In genomic region chr16:86494565-86495356, GRCh38 we compare ENCODE assay signal across 24 cellular contexts. TPM values are rescaled to one million over a fixed set of nuclear protein-coding genes. Genes with fewer than 3 reads are reported as not detected.
DNase-seq lines count a peak whose midpoint lies in the region; ATAC-seq and TF ChIP-seq lines count a peak whose summit lies in the region.
"Had no signal": no experiment of that assay in that cellular context is flagged by ENCODE, and none has a peak within 500 bp of the region (broad histone marks: within the 10 kb centered on the region; RNA-seq: fewer than 3 reads in every experiment).

No MANE protein-coding gene starts in this region.

- H4K8ac ChIP-seq in H9 (replicated peaks; ENCODE audit: insufficient read length, low read depth, low read length): no peak overlapping the region

- H4K5ac ChIP-seq in H9 (ENCODE audit: insufficient read length, low read depth, low read length): no peak overlapping the region

- H3K36me3 ChIP-seq in esophagus (ENCODE audit: control insufficient read depth in 2 of 2, insufficient read depth in 2 of 2, low read length in 1 of 2) (no peaks in the 10 kb centered on the region), mucosa of rectum (ENCODE audit: control insufficient read depth in 2 of 2, insufficient read depth in 2 of 2, low read length in 2 of 2) (no peaks in the 10 kb centered on the region), spleen (no peaks in the 10 kb centered on the region)
- H3K36me3 ChIP-seq: BLaER1 treated with 17β-estradiol and CSF1 and Interleukin-3, amounts not matched to agents 10 nM and 100 nM had no signal

- no peaks in the 10 kb centered on the region for H3K4me1 ChIP-seq in H9 (ENCODE audit: insufficient read depth, low read length)
- H3K4me1 ChIP-seq in esophagus (ENCODE audit: control insufficient read depth in 2 of 2, insufficient read depth in 2 of 2, low read length in 1 of 2): peaks cover 0 to 2% of the 10 kb centered on the region in 2 donors
- peaks cover 0 to 3% of the 10 kb centered on the region in 2 donors for H3K4me1 ChIP-seq in mucosa of rectum (ENCODE audit: control insufficient read depth in 2 of 2, insufficient read depth in 2 of 2, low read length in 2 of 2)
- peaks cover 0 to 28% (median 2%) of the 10 kb centered on the region in 6 donors for H3K4me1 ChIP-seq in spleen
- H3K4me1 ChIP-seq: BLaER1 treated with 17β-estradiol and CSF1 and Interleukin-3, amounts not matched to agents 10 nM and 100 nM had no signal

- ATAC-seq in sciatic nerve: no peak
- ATAC-seq: left cardiac atrium had no signal

- no peaks in the 10 kb centered on the region for H4K20me1 ChIP-seq in H9 (ENCODE audit: control insufficient read depth, insufficient read depth, insufficient read length)

- H3K56ac ChIP-seq in H9 (ENCODE audit: insufficient read length, low read depth, low read length): no peak overlapping the region

- no peak for TF ChIP-seq POLR2A in spleen (IDR thresholded peaks at IDR 0.05)

- H3K4me3 ChIP-seq in esophagus (ENCODE audit: low read depth in 1 of 2, low read length in 2 of 2): no peak overlapping the region
- H3K4me3 ChIP-seq in mucosa of rectum (ENCODE audit: low read length in 2 of 2): no peak overlapping the region
- H3K4me3 ChIP-seq in spleen: no peak overlapping the region
- H3K4me3 ChIP-seq: BLaER1 treated with 17β-estradiol and CSF1 and Interleukin-3, amounts not matched to agents 10 nM and 100 nM; GM23248 had no signal

- DNase-seq in H9: peak; percentile 39
- DNase-seq in spleen: peak; percentile 44
- no peak for DNase-seq in 8988T
- no peak for DNase-seq in sciatic nerve (ENCODE audit: low spot score)
- DNase-seq in AG08396 (ENCODE audit: low spot score): no peak
- DNase-seq in NK-92 treated with Interleukin-12 subunit alpha and Interleukin-12 subunit beta, amount 100 ng/mL, for 24 hours (lab: John Stamatoyannopoulos, UW): no peak
- DNase-seq: activated CD8-positive, alpha-beta memory T cell treated with anti-CD3 and anti-CD28 coated beads, Interleukin-2, amount 50 U/mL, for 48 hours; activated naive CD8-positive, alpha-beta T cell treated with anti-CD3 and anti-CD28 coated beads, Interleukin-2, amount 10 ng/mL, durations not matched to agents 7 days and 5 days; Calu3; effector memory CD4-positive, alpha-beta T cell; GM23248; left cardiac atrium; midbrain; NCI-H2081; NCI-H446 treated with DMSO at 0.1 percent for 48 hours; stimulated activated CD4-positive, alpha-beta T cell treated with anti-CD3 and anti-CD28 coated beads, Interleukin-4, amount 100 ng/mL, for 4 hours; T-helper 2 cell; trophoblast cell had no signal

- H3K36me3 Mint-ChIP-seq in H9 (ENCODE audit: insufficient read depth in 1 of 3, low read depth in 3 of 3): no peaks in the 10 kb centered on the region; a peak in 1 of 7 replicates
- H3K36me3 Mint-ChIP-seq: activated naive CD8-positive, alpha-beta T cell treated with anti-CD3 and anti-CD28 coated beads, Interleukin-2, amount 10 ng/mL, durations not matched to agents 7 days and 5 days had no signal

- peaks cover 99% of the 10 kb centered on the region for H3K27me3 Mint-ChIP-seq in H9 (ENCODE audit: low read depth)

- no peak overlapping the region for H2BK5ac ChIP-seq in H9 (ENCODE audit: insufficient read length, low read length)

- H3K4me1 Mint-ChIP-seq in H9: peaks cover 17 to 46% of the 10 kb centered on the region in 2 experiments
- H3K4me1 Mint-ChIP-seq: activated naive CD8-positive, alpha-beta T cell treated with anti-CD3 and anti-CD28 coated beads, Interleukin-2, amount 10 ng/mL, durations not matched to agents 7 days and 5 days had no signal

- no peak overlapping the region for H3K27ac ChIP-seq in H9 (ENCODE audit: insufficient read length, low read depth, low read length)
- H3K27ac ChIP-seq in esophagus (ENCODE audit: low read depth in 2 of 2, low read length in 1 of 2): peak overlapping the region; percentile 87
- peak overlapping the region; percentile 71 to 75 for H3K27ac ChIP-seq in mucosa of rectum (ENCODE audit: low read depth in 2 of 2, low read length in 2 of 2)
- H3K27ac ChIP-seq in spleen: no peak overlapping the region
- H3K27ac ChIP-seq: BLaER1 treated with 17β-estradiol and CSF1 and Interleukin-3, amounts not matched to agents 10 nM and 100 nM; GM23248; HL-60 had no signal

- H3K4me3 Mint-ChIP-seq in H9: peak overlapping the region in 1 of 2 experiments; percentile 71; a peak in 2 of 5 replicates
- H3K4me3 Mint-ChIP-seq: activated naive CD8-positive, alpha-beta T cell treated with anti-CD3 and anti-CD28 coated beads, Interleukin-2, amount 10 ng/mL, durations not matched to agents 7 days and 5 days; stimulated activated naive CD8-positive, alpha-beta T cell treated with anti-CD3 and anti-CD28 coated beads, Interleukin-15, Interleukin-2, amounts not matched to agents 100 ng/mL and 50 ng/mL, for 24 hours had no signal

- no peak overlapping the region for H2BK120ac ChIP-seq in H9 (ENCODE audit: low read depth, low read length, poor library complexity, severe bottlenecking)

- peaks cover 93% of the 10 kb centered on the region for H3K27me3 ChIP-seq in H9 (ENCODE audit: insufficient read depth, low read length)
- peaks cover 2 to 12% of the 10 kb centered on the region in 2 donors for H3K27me3 ChIP-seq in esophagus (ENCODE audit: control insufficient read depth in 1 of 2, insufficient read depth in 2 of 2, low read length in 2 of 2)
- peaks cover 20 to 36% of the 10 kb centered on the region in 2 donors for H3K27me3 ChIP-seq in mucosa of rectum (ENCODE audit: control insufficient read depth in 2 of 2, insufficient read depth in 2 of 2, low read length in 2 of 2)
- H3K27me3 ChIP-seq in spleen (replicated peaks in 1 of 7): peaks cover 11 to 100% (median 72%) of the 10 kb centered on the region in 7 donors

- peak overlapping the region; percentile 3 for H3K4me2 ChIP-seq in H9 (ENCODE audit: insufficient read depth, insufficient read length, low read length)
- H3K4me2 ChIP-seq: BLaER1 treated with 17β-estradiol and CSF1 and Interleukin-3, amounts not matched to agents 10 nM and 100 nM had no signal

- H3T11ph ChIP-seq in H9 (ENCODE audit: low read length): no peak overlapping the region

- intact Hi-C loops in spleen (cut with DNase I; ENCODE audit: low total_unique reads) (no loop called here), sciatic nerve (cut with DNase I) (no loop called here)

- TF ChIP-seq CTCF in H9 (conservative IDR thresholded peaks at IDR 0.05): no peak
- no peak for TF ChIP-seq CTCF in spleen (IDR thresholded peaks at IDR 0.05 in 8 of 11, conservative IDR thresholded peaks at IDR 0.05 in 3 of 11)

- no peak overlapping the region for H3K18ac ChIP-seq in H9 (ENCODE audit: insufficient read length, low read depth, low read length)

- no CpG with 5 or more reads among the region's 54 CpGs for WGBS in H9 (ENCODE audit: extremely low coverage, insufficient read length, low lambda C conversion rate)
- WGBS in esophagus, 2 donors: 17 to 23% methylated on average over 46 to 54 of the region's 54 CpGs
- 10 to 36% (median 16%) methylated on average over 35 to 54 of the region's 54 CpGs for WGBS in spleen, 5 donors

- peaks cover 0 to 5% of the 10 kb centered on the region in 2 experiments; a peak in 1 of 5 replicates for H3K9me3 Mint-ChIP-seq in H9
- H3K9me3 Mint-ChIP-seq: activated naive CD8-positive, alpha-beta T cell treated with anti-CD3 and anti-CD28 coated beads, Interleukin-2, amount 10 ng/mL, durations not matched to agents 7 days and 5 days; activated T-helper 2 cell treated with anti-CD3 and anti-CD28 coated beads, Interferon-gamma antibody, Interleukin-2, Interleukin-4, amounts not matched to agents 10 μg/mL and 5 μg/mL and 100 μg/mL, durations not matched to agents 14 hours and 24 hours and 36 hours; stimulated activated naive CD8-positive, alpha-beta T cell treated with anti-CD3 and anti-CD28 coated beads, Interleukin-15, Interleukin-2, amounts not matched to agents 100 ng/mL and 50 ng/mL, for 24 hours had no signal

- H4K91ac ChIP-seq in H9 (ENCODE audit: insufficient read length, low read depth, low read length): no peak overlapping the region

- no peaks in the 10 kb centered on the region for H3K79me1 ChIP-seq in H9 (ENCODE audit: insufficient read depth, low read depth, low read length, poor library complexity, severe bottlenecking)

- H2AFZ ChIP-seq in H9 (ENCODE audit: low read length): no peak overlapping the region
- H2AFZ ChIP-seq: GM23248 had no signal

- no peaks in the 10 kb centered on the region for H3K79me2 ChIP-seq in H9 (ENCODE audit: insufficient read depth, low read length)

- no peak overlapping the region for H2BK20ac ChIP-seq in H9 (ENCODE audit: low read depth, low read length, poor library complexity, severe bottlenecking)

- H3K14ac ChIP-seq in H9 (ENCODE audit: insufficient read depth, low read length): no peak overlapping the region

- H2BK12ac ChIP-seq in H9 (ENCODE audit: insufficient read length, low read depth, low read length): no peak overlapping the region

- H3K23me2 ChIP-seq in H9 (ENCODE audit: insufficient read length, low read depth, low read length, poor library complexity, severe bottlenecking): no peaks in the 10 kb centered on the region

- H2BK15ac ChIP-seq in H9 (ENCODE audit: low read depth, low read length): no peak overlapping the region

- H2AK5ac ChIP-seq in H9 (ENCODE audit: insufficient read length, low read length): no peak overlapping the region

- H3K23ac ChIP-seq in H9 (ENCODE audit: insufficient read length, low read depth, low read length): no peak overlapping the region

- no peak overlapping the region for H3K9ac ChIP-seq in H9 (ENCODE audit: extremely low read depth, insufficient read length, low read length)
- H3K9ac ChIP-seq in mucosa of rectum (ENCODE audit: low read depth in 1 of 2, low read length in 2 of 2): peak overlapping the region; percentile 2 to 50
- H3K9ac ChIP-seq: BLaER1 treated with 17β-estradiol and CSF1 and Interleukin-3, amounts not matched to agents 10 nM and 100 nM; GM23248 had no signal

- no peaks in the 10 kb centered on the region for H3K9me3 ChIP-seq in H9 (ENCODE audit: control insufficient read depth, low read depth, low read length)
- H3K9me3 ChIP-seq in esophagus (ENCODE audit: control insufficient read depth in 2 of 2, insufficient read depth in 1 of 2, low read depth in 1 of 2, low read length in 1 of 2): no peaks in the 10 kb centered on the region
- H3K9me3 ChIP-seq in mucosa of rectum (ENCODE audit: control insufficient read depth in 2 of 2, low read length in 2 of 2): no peaks in the 10 kb centered on the region
- no peaks in the 10 kb centered on the region for H3K9me3 ChIP-seq in spleen

- no peak overlapping the region for H3K4ac ChIP-seq in H9 (ENCODE audit: low read depth, low read length)

- no peak overlapping the region for H3K27ac Mint-ChIP-seq in H9
- H3K27ac Mint-ChIP-seq: activated naive CD8-positive, alpha-beta T cell treated with anti-CD3 and anti-CD28 coated beads, Interleukin-2, amount 10 ng/mL, durations not matched to agents 7 days and 5 days; activated T-helper 2 cell treated with anti-CD3 and anti-CD28 coated beads, Interferon-gamma antibody, Interleukin-2, Interleukin-4, amounts not matched to agents 10 μg/mL and 5 μg/mL and 100 μg/mL, durations not matched to agents 14 hours and 24 hours and 36 hours; stimulated activated naive CD8-positive, alpha-beta T cell treated with anti-CD3 and anti-CD28 coated beads, Interleukin-15, Interleukin-2, amounts not matched to agents 100 ng/mL and 50 ng/mL, for 24 hours had no signal

RNA-seq across cellular contexts. Expression of gene FOXF1, which starts 15.6 kb away (rescaled TPM):
- total RNA-seq in H9 (2021) (not detected in 2 replicates), spleen (1 to 10 TPM in 1 of 7 donors, under 1 TPM in 6; 0.34 to 2.2 (median 0.70) TPM), sciatic nerve (0.45 TPM)
- polyA plus RNA-seq in esophagus (1 to 10 TPM; 2.1 to 4.6 TPM), spleen (under 1 TPM; 0.33 to 0.86 (median 0.64) TPM)
- total RNA-seq: activated naive CD8-positive, alpha-beta T cell treated with anti-CD3 and anti-CD28 coated beads, Interleukin-2, amount 10 ng/mL, durations not matched to agents 7 days and 5 days; activated T-helper 2 cell treated with anti-CD3 and anti-CD28 coated beads, Interferon-gamma antibody, Interleukin-2, Interleukin-4, amounts not matched to agents 10 μg/mL and 5 μg/mL and 100 μg/mL, durations not matched to agents 14 hours and 24 hours and 36 hours; Calu3 had no signal

Comparison
In these comparisons a context has a peak if more than half of its experiments do, and no peak if none do; other contexts are left out.
1. DNase-seq: peak in H9 (single experiment) and spleen (single experiment); none in 8988T (single experiment), sciatic nerve (single experiment), AG08396 (single experiment) and NK-92 treated with Interleukin-12 subunit alpha and Interleukin-12 subunit beta, amount 100 ng/mL, for 24 hours (single experiment).
2. H3K27ac ChIP-seq: peak in esophagus (2 of 2) and mucosa of rectum (2 of 2); none in H9 (single experiment) and spleen (0 of 8).